ENCODE assay signal across 8 cellular contexts in genomic region chr14:91114079-91115065, GRCh38. TPM values are rescaled to one million over a fixed set of nuclear protein-coding genes. Genes with fewer than 3 reads are reported as not detected.
DNase-seq lines count a peak whose midpoint lies in the region; ATAC-seq, FAIRE-seq and TF ChIP-seq lines count a peak whose summit lies in the region.

No MANE protein-coding gene starts in this region.

- peak; percentile 88 for ATAC-seq in GM12878
- ATAC-seq in sciatic nerve: peak; percentile 81

- H4K20me1 ChIP-seq in GM12878 (ENCODE audit: control insufficient read depth, insufficient read depth): no peaks in the 10 kb centered on the region; the same call in 1 of the 2 replicates

- SMC1A ChIA-PET in GM12878 (lab: Charles Lee; ENCODE audit: uncharacterized antibody, unreplicated experiment): interaction anchor here (0.6 to 4.2 kb wide), 29 partner anchors 9 to 435 kb away, joined by 3 to 68 read pairs (median 4); partner anchors contain the start of gene RPS6KA5

- no peaks in the 10 kb centered on the region for H3K9me3 ChIP-seq in GM12878 (replicated peaks; ENCODE audit: control insufficient read depth, insufficient read depth, low read length)

- no peaks in the 10 kb centered on the region for H3K27me3 ChIP-seq in GM12878 (replicated peaks in 1 of 2; ENCODE audit: control insufficient read depth in 2 of 2, insufficient read depth in 2 of 2, low read length in 1 of 2)

- POLR2A ChIA-PET in GM12878 (lab: Charles Lee): interaction anchor here (0.6 to 3.9 kb wide), 22 partner anchors 9 to 1629 kb away, joined by 3 to 94 read pairs (median 6); partner anchors contain the start of genes GPR68 and RPS6KA5

- in situ Hi-C loops in GM12878 (cut with MboI): no loop called here

- H3K79me2 ChIP-seq in GM12878 (ENCODE audit: control insufficient read depth, insufficient read depth, low read length): peaks cover 51% of the 10 kb centered on the region

- 0 out of 4 replicates have a peak, but pooled peaks of 1 of the 2 experiments have one; percentile 9 for TF ChIP-seq EP300 in GM12878 (IDR thresholded peaks at IDR 0.05; ENCODE audit: borderline replicate concordance in 1 of 2, control insufficient read depth in 1 of 2, low read depth in 2 of 2, low read length in 2 of 2)

- RAD21 ChIA-PET in GM12878 (lab: Charles Lee; ENCODE audit: unreplicated experiment): interaction anchor here (0.6 to 5.3 kb wide), 27 partner anchors 9 to 1832 kb away, joined by 3 to 63 read pairs (median 3); partner anchors contain the start of gene RPS6KA5

- H3K36me3 ChIP-seq in GM12878 (ENCODE audit: control insufficient read depth in 2 of 2, insufficient read depth in 2 of 2, low read length in 1 of 2): peaks cover 0 to 3% of the 10 kb centered on the region in 2 experiments; a peak in 3 of 4 replicates

- H3K4me3 ChIP-seq in HFF-Myc (replicated peaks; ENCODE audit: low read depth, low read length) (peak overlapping the region; percentile 76), GM12878 (peak overlapping the region; percentile 100)

- peak overlapping the region; percentile 98 for H3K27ac ChIP-seq in GM12878 (ENCODE audit: control insufficient read depth, insufficient read depth)

- CTCF ChIA-PET in GM12878 (lab: Yijun Ruan, JAX): interaction anchor here (0.7 to 4.2 kb wide), 22 partner anchors 7 to 715 kb away, joined by 3 to 28 read pairs (median 4); partner anchors contain the start of gene RPS6KA5

- TF ChIP-seq POLR2A in GM12891 (IDR thresholded peaks at IDR 0.05; ENCODE audit: low read depth, low read length): peak; percentile 67
- TF ChIP-seq POLR2A in GM12878 (IDR thresholded peaks at IDR 0.05; ENCODE audit: low read depth, low read length): peak; percentile 82

- under 1% methylated on average over 17 of the region's 18 CpGs for whole genome bisulfite sequencing in GM12878 (ENCODE audit: insufficient coverage, insufficient replicate concordance, low lambda C conversion rate, missing lambda C conversion rate)

- H3K4me2 ChIP-seq in GM12878 (ENCODE audit: control insufficient read depth, insufficient read depth): peak overlapping the region; percentile 75

- TF ChIP-seq CTCF in HFF-Myc (IDR thresholded peaks at IDR 0.05; ENCODE audit: low read depth, low read length, missing control alignments) (no peak), GM12878 (IDR thresholded peaks at IDR 0.05 in 2 of 3, conservative IDR thresholded peaks at IDR 0.05 in 1 of 3; ENCODE audit: control insufficient read depth in 2 of 3, extremely low read depth in 1 of 3, insufficient read depth in 1 of 3, low read depth in 3 of 3, low read length in 3 of 3) (no peak), D721Med (IDR thresholded peaks at IDR 0.05; ENCODE audit: insufficient read depth, missing control alignments) (no peak)

- peaks cover 20% of the 10 kb centered on the region for H3K4me1 ChIP-seq in GM12878 (ENCODE audit: control insufficient read depth, insufficient read depth, low read length)

- peak; percentile 95 for FAIRE-seq in GM12891 (lab: Jason Lieb, UNC)
- no peak for FAIRE-seq in GM12878 (lab: Jason Lieb, UNC)
- no peak for FAIRE-seq in D721Med (lab: Jason Lieb, UNC)

- H3K9ac ChIP-seq in GM12878 (ENCODE audit: control insufficient read depth, insufficient read depth, low read length): peak overlapping the region; percentile 89

- BruUV-seq in GM12878 (replicated peaks; lab: Mats Ljungman, UMichigan): TSS peak; percentile 87

- DNase-seq in GM12891 (ENCODE audit: insufficient read length, low spot score) (peak; percentile 67), HFF-Myc (ENCODE audit: extremely low read depth, low read depth) (no peak), NAMALWA (ENCODE audit: low spot score) (peak; percentile 94), T-helper 9 cell (peak; percentile 43), GM12878 (ENCODE audit: low read depth, low spot score) (peak; percentile 86), iPS DF 4.7 (ENCODE audit: extremely low read depth, low spot score) (peak; percentile 38), sciatic nerve (ENCODE audit: low spot score) (no peak), D721Med (ENCODE audit: insufficient read length, low spot score) (no peak)

- intact Hi-C loops in GM12878 (cut with micrococcal nuclease; ENCODE audit: unreplicated experiment): loop anchor here (1.0 to 5.0 kb wide), 2 partner anchors 54 to 107 kb away; partner anchors contain the start of gene RPS6KA5
- intact Hi-C loops in sciatic nerve (cut with DNase I): no loop called here

- peak overlapping the region; percentile 92 for H2AFZ ChIP-seq in GM12878 (ENCODE audit: control insufficient read depth, low read depth, low read length)

- TF ChIP-seq RAD21 in GM12878 (IDR thresholded peaks at IDR 0.05; ENCODE audit: insufficient read depth, low read depth, low read length): 0 out of 2 replicates have a peak, but pooled peaks have one; percentile 2

TF ChIP-seq in GM12891, 5 proteins besides CTCF, POLR2A, EP300 and RAD21:
- TF ChIP-seq SPI1 (IDR thresholded peaks at IDR 0.05; ENCODE audit: low read depth, low read length): 0 out of 2 replicates have a peak, but pooled peaks have one; percentile 26
- TF ChIP-seq PAX5 (IDR thresholded peaks at IDR 0.05; ENCODE audit: insufficient read depth, low read length, severe bottlenecking): no peak
- TF ChIP-seq POU2F2 (IDR thresholded peaks at IDR 0.05; ENCODE audit: low read depth, low read length): 0 out of 2 replicates have a peak, but pooled peaks have one; percentile 13
- TF ChIP-seq POLR2AphosphoS5 (IDR thresholded peaks at IDR 0.05; ENCODE audit: low read depth, low read length): peak; percentile 75
- TF ChIP-seq TAF1 (IDR thresholded peaks at IDR 0.05; ENCODE audit: low read depth, low read length): peak; percentile 30
TF ChIP-seq in GM12891: peak in this region for 4.

TF ChIP-seq in GM12878, 131 proteins besides CTCF, POLR2A, EP300 and RAD21 (continues in another document):
- TF ChIP-seq FOS (IDR thresholded peaks at IDR 0.05; ENCODE audit: borderline replicate concordance, extremely low read depth, insufficient read length) (no peak), PKNOX1 (IDR thresholded peaks at IDR 0.05) (peak; percentile 54), ZBED1 (IDR thresholded peaks at IDR 0.05; ENCODE audit: borderline replicate concordance) (no peak; the same call in 1 of the 2 replicates), GABPA (IDR thresholded peaks at IDR 0.05; ENCODE audit: low read depth) (no peak), RFX5 (IDR thresholded peaks at IDR 0.05; ENCODE audit: low read depth, low read length) (no peak), ATF7 (IDR thresholded peaks at IDR 0.05; ENCODE audit: low read depth) (peak; percentile 77), TCF3 (IDR thresholded peaks at IDR 0.05; ENCODE audit: borderline replicate concordance, insufficient read depth, low read depth, low read length) (no peak), MXI1 (IDR thresholded peaks at IDR 0.05; ENCODE audit: low read depth, low read length) (peak; percentile 62), RB1 (IDR thresholded peaks at IDR 0.05; ENCODE audit: borderline replicate concordance) (no peak; the same call in 1 of the 2 replicates), POLR2AphosphoS5 (IDR thresholded peaks at IDR 0.05; ENCODE audit: low read length) (peak; percentile 73)

RNA-seq across cellular contexts. Expression of gene DGLUCY, which starts 0.5 kb away (rescaled TPM):
- polyA plus RNA-seq in GM12891 (2012; ENCODE audit: low read depth, missing spikeins): 26.9 TPM
- 462 and 476 TPM in 2 replicates for total RNA-seq in GM12878 (2013; cell fraction: nucleolus; rRNA removed)
- total RNA-seq in GM12878 (2014; rRNA removed): 64.0 and 69.7 TPM in 2 replicates
- total RNA-seq in GM12878 (2014; rRNA removed; fragmentation: Illumina TruSeq; extraction: Trizol): 52.8 and 57.8 TPM in 2 replicates
- total RNA-seq in GM12878 (2021): 50.5 and 56.8 TPM in 2 replicates
- polyA plus RNA-seq in GM12878 (2011; ENCODE audit: low read depth): 37.4 TPM
- polyA plus RNA-seq in GM12878 (2011; rRNA removed): 42.9 and 53.5 TPM in 2 replicates
- 52.2 and 69.1 TPM in 2 replicates for polyA plus RNA-seq in GM12878 (2011; cell fraction: cytosol; rRNA removed)
- polyA plus RNA-seq in GM12878 (2011; cell fraction: nucleus; rRNA removed): 290 and 321 TPM in 2 replicates
- 39.8 and 51.8 TPM in 2 replicates for polyA plus RNA-seq in GM12878 (2012)
- 69.9 and 70.3 TPM in 2 replicates for polyA plus RNA-seq in GM12878 (2014; fragmentation: Illumina TruSeq; extraction: Trizol)
- polyA plus RNA-seq in GM12878 (2014; fragmentation: Nextera tagmentation; extraction: Ambion mirVana): 10 to 100 TPM; 15.0 to 23.2 TPM
- polyA plus RNA-seq in GM12878 (2014; rRNA removed): 57.4 and 64.6 TPM in 2 replicates
- 10 to 100 TPM; 47.3 to 47.4 TPM for polyA plus RNA-seq in GM12878 (2016; fragmentation: Nextera tagmentation; extraction: Ambion mirVana)
- polyA minus RNA-seq in GM12878 (2011; rRNA and poly(A)+ RNA removed): 76.4 and 134 TPM in 2 replicates
- 18.7 and 23.9 TPM in 2 replicates for polyA minus RNA-seq in GM12878 (2011; cell fraction: cytosol; rRNA and poly(A)+ RNA removed)
- polyA minus RNA-seq in GM12878 (2011; cell fraction: nucleus; rRNA and poly(A)+ RNA removed): 101 and 133 TPM in 2 replicates
- 53.8 TPM for total RNA-seq in sciatic nerve

RNA-seq across cellular contexts. Expression of gene RPS6KA5, which starts 53.9 kb away (rescaled TPM):
- 0.54 TPM for polyA plus RNA-seq in GM12891 (2012; ENCODE audit: low read depth, missing spikeins)
- total RNA-seq in GM12878 (2013; cell fraction: nucleolus; rRNA removed): 18.7 and 19.0 TPM in 2 replicates
- total RNA-seq in GM12878 (2014; rRNA removed) (2.4 and 2.8 TPM in 2 replicates), GM12878 (2014; rRNA removed; fragmentation: Illumina TruSeq; extraction: Trizol) (2.7 and 2.8 TPM in 2 replicates), GM12878 (2021) (4.6 and 4.8 TPM in 2 replicates), sciatic nerve (30.4 TPM)
- 0.50 TPM for polyA plus RNA-seq in GM12878 (2011; ENCODE audit: low read depth)
- polyA plus RNA-seq in GM12878 (2011; rRNA removed) (7.0 and 9.6 TPM in 2 replicates), GM12878 (2014; fragmentation: Illumina TruSeq; extraction: Trizol) (4.1 and 4.5 TPM in 2 replicates), GM12878 (2014; fragmentation: Nextera tagmentation; extraction: Ambion mirVana) (1 to 10 TPM; 1.4 to 1.5 TPM), GM12878 (2014; rRNA removed) (2.4 and 3.3 TPM in 2 replicates), GM12878 (2016; fragmentation: Nextera tagmentation; extraction: Ambion mirVana) (1 to 10 TPM; 5.5 to 6.3 TPM)
- 2.6 and 2.9 TPM in 2 replicates for polyA plus RNA-seq in GM12878 (2011; cell fraction: cytosol; rRNA removed)
- 8.2 and 8.8 TPM in 2 replicates for polyA plus RNA-seq in GM12878 (2011; cell fraction: nucleus; rRNA removed)
- polyA plus RNA-seq in GM12878 (2012): 1.0 and 1.3 TPM in 2 replicates
- polyA minus RNA-seq in GM12878 (2011; rRNA and poly(A)+ RNA removed): 6.4 and 8.0 TPM in 2 replicates
- 2.8 and 3.3 TPM in 2 replicates for polyA minus RNA-seq in GM12878 (2011; cell fraction: cytosol; rRNA and poly(A)+ RNA removed)
- polyA minus RNA-seq in GM12878 (2011; cell fraction: nucleus; rRNA and poly(A)+ RNA removed): 7.6 and 11.9 TPM in 2 replicates

Comparison
In these comparisons a context has a peak if more than half of its experiments do, and no peak if none do; other contexts are left out.
1. DNase-seq: peak in GM12891 (single experiment), NAMALWA (single experiment), T-helper 9 cell (single experiment), GM12878 (single experiment) and iPS DF 4.7 (single experiment); none in HFF-Myc (single experiment), sciatic nerve (single experiment) and D721Med (single experiment).